ENCODE assay signal across 8 cellular contexts in the genomic region with DNA sequence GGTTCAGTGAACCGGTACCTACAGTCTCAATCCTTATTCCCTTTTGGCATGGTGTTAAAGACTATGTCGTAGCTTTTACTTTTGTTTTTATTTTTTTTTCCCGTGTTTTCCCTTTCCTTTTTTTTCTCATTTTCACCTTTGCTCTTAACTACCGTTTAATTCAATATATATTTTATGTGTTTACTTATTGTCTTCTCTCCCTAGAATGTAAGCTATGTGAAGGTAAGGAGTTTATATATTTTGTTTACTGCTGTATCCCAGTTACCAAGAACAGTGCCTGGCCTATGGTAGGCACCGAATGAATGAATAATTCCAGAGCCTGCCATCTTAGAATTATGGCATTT. TPM values are rescaled to one million over a fixed set of nuclear protein-coding genes. Genes with fewer than 3 reads are reported as not detected.
DNase-seq lines count a peak whose midpoint lies in the region; ATAC-seq, FAIRE-seq and TF ChIP-seq lines count a peak whose summit lies in the region.

No MANE protein-coding gene starts in this region.

- peaks cover 4% of the 10 kb centered on the region for H3K36me3 ChIP-seq in skeletal muscle satellite cell (ENCODE audit: insufficient read depth, low read length)

- peaks cover 43% of the 10 kb centered on the region for H3K36me3 Mint-ChIP-seq in T-helper 2 cell treated with Interferon-gamma antibody and Interleukin-4, amounts not matched to agents 5 μg/mL and 100 μg/mL, for 36 hours (ENCODE audit: low read depth)

- no peaks in the 10 kb centered on the region for H3K27me3 Mint-ChIP-seq in T-helper 2 cell treated with Interferon-gamma antibody and Interleukin-4, amounts not matched to agents 5 μg/mL and 100 μg/mL, for 36 hours (ENCODE audit: low read depth)

- H3K4me1 Mint-ChIP-seq in T-helper 2 cell treated with Interferon-gamma antibody and Interleukin-4, amounts not matched to agents 5 μg/mL and 100 μg/mL, for 36 hours (ENCODE audit: low read depth), result peaks cover 54% of the 10 kb centered on the region

- H3K4me3 ChIP-seq in fibroblast of the aortic adventitia (ENCODE audit: low read depth, low read length), result peak overlapping the region; percentile 65
- peak overlapping the region; percentile 71 for H3K4me3 ChIP-seq in skeletal muscle satellite cell (ENCODE audit: low read length)

- no peak for TF ChIP-seq CTCF in fibroblast of the aortic adventitia (IDR thresholded peaks at IDR 0.05; ENCODE audit: insufficient read depth, low read length)

- peaks cover 48% of the 10 kb centered on the region for H3K4me1 ChIP-seq in skeletal muscle satellite cell (ENCODE audit: control insufficient read depth, insufficient read depth, low read length)

- H3K27ac Mint-ChIP-seq in T-helper 2 cell treated with Interferon-gamma antibody and Interleukin-4, amounts not matched to agents 5 μg/mL and 100 μg/mL, for 36 hours, result peak overlapping the region; percentile 91

- H3K9ac ChIP-seq in skeletal muscle satellite cell (ENCODE audit: low read depth, low read length), result peak overlapping the region; percentile 90

- ATAC-seq in GM21367 (IDR thresholded peaks at IDR 0.05; ENCODE audit: unreplicated experiment), result peak; percentile 14

- no peak for DNase-seq in T-helper 2 cell treated with Interferon-gamma antibody and Interleukin-4, amounts not matched to agents 5 μg/mL and 100 μg/mL, for 36 hours (ENCODE audit: low spot score)
- DNase-seq in fibroblast of the aortic adventitia (ENCODE audit: low read depth) (no peak), A172 (ENCODE audit: low spot score) (no peak), GOT3 (lab: John Stamatoyannopoulos, UW) (no peak), GM12891 (ENCODE audit: insufficient read length, low spot score) (no peak), NCI-H2107 treated with DMSO at 0.1 percent for 48 hours (lab: John Stamatoyannopoulos, UW; ENCODE audit: unreplicated experiment) (no peak)

- H3K9me3 ChIP-seq in skeletal muscle satellite cell (replicated peaks; ENCODE audit: low read length), result no peaks in the 10 kb centered on the region

- H3K27me3 ChIP-seq in skeletal muscle satellite cell (ENCODE audit: control insufficient read depth, insufficient read depth, low read length), result no peaks in the 10 kb centered on the region

- H3K4me3 Mint-ChIP-seq in T-helper 2 cell treated with Interferon-gamma antibody and Interleukin-4, amounts not matched to agents 5 μg/mL and 100 μg/mL, for 36 hours, result peak overlapping the region; percentile 91

- no peaks in the 10 kb centered on the region for H3K9me3 Mint-ChIP-seq in T-helper 2 cell treated with Interferon-gamma antibody and Interleukin-4, amounts not matched to agents 5 μg/mL and 100 μg/mL, for 36 hours

- no peak for TF ChIP-seq POLR2A in GM12891 (IDR thresholded peaks at IDR 0.05; ENCODE audit: low read depth, low read length)

- no peak for FAIRE-seq in GM12891 (lab: Jason Lieb, UNC)

- peak overlapping the region; percentile 79 for H3K4me2 ChIP-seq in skeletal muscle satellite cell (ENCODE audit: low read length)

TF ChIP-seq in GM12891, 5 proteins besides CTCF, POLR2A, EP300 and RAD21:
- TF ChIP-seq POLR2AphosphoS5 (IDR thresholded peaks at IDR 0.05; ENCODE audit: low read depth, low read length), result no peak
- TF ChIP-seq TAF1 (IDR thresholded peaks at IDR 0.05; ENCODE audit: low read depth, low read length), result no peak
- TF ChIP-seq POU2F2 (IDR thresholded peaks at IDR 0.05; ENCODE audit: low read depth, low read length), result no peak
- TF ChIP-seq SPI1 (IDR thresholded peaks at IDR 0.05; ENCODE audit: low read depth, low read length), result no peak
- TF ChIP-seq PAX5 (IDR thresholded peaks at IDR 0.05; ENCODE audit: insufficient read depth, low read length, severe bottlenecking), result no peak

RNA-seq across cellular contexts. Expression of gene MLH3, which starts 0.3 kb away (rescaled TPM):
- 27.2 and 32.5 TPM in 2 replicates for total RNA-seq in fibroblast of the aortic adventitia (ENCODE audit: low replicate concordance)
- total RNA-seq in skeletal muscle satellite cell (2012; rRNA removed), result 20.3 and 27.6 TPM in 2 replicates
- 4.9 and 7.7 TPM in 2 replicates for total RNA-seq in A172 (2014; rRNA removed; shearing (Covaris generic))
- 11.2 TPM for polyA plus RNA-seq in GM12891 (2012; ENCODE audit: low read depth, missing spikeins)

RNA-seq across cellular contexts. Expression of gene ACYP1, which starts 12.3 kb away (rescaled TPM):
- total RNA-seq in fibroblast of the aortic adventitia (ENCODE audit: low replicate concordance), result 18.3 TPM in 1 of 2 replicates, not detected in the other
- 5.3 and 5.9 TPM in 2 replicates for total RNA-seq in skeletal muscle satellite cell (2012; rRNA removed)
- 28.9 and 31.3 TPM in 2 replicates for total RNA-seq in A172 (2014; rRNA removed; shearing (Covaris generic))
- 20.7 TPM for polyA plus RNA-seq in GM12891 (2012; ENCODE audit: low read depth, missing spikeins)

RNA-seq across cellular contexts. Expression of gene ZC2HC1C, which starts 17.9 kb away (rescaled TPM):
- 0.90 and 1.6 TPM in 2 replicates for total RNA-seq in fibroblast of the aortic adventitia (ENCODE audit: low replicate concordance)
- total RNA-seq in skeletal muscle satellite cell (2012; rRNA removed), result 0.51 and 0.87 TPM in 2 replicates
- 1.7 and 2.0 TPM in 2 replicates for total RNA-seq in A172 (2014; rRNA removed; shearing (Covaris generic))
- polyA plus RNA-seq in GM12891 (2012; ENCODE audit: low read depth, missing spikeins), result 0.59 TPM

RNA-seq across cellular contexts. Expression of gene EIF2B2, which starts 48.8 kb away (rescaled TPM):
- total RNA-seq in fibroblast of the aortic adventitia (ENCODE audit: low replicate concordance), result 16.4 and 34.2 TPM in 2 replicates
- total RNA-seq in skeletal muscle satellite cell (2012; rRNA removed), result 27.5 and 49.2 TPM in 2 replicates
- total RNA-seq in A172 (2014; rRNA removed; shearing (Covaris generic)), result 43.5 and 63.3 TPM in 2 replicates
- polyA plus RNA-seq in GM12891 (2012; ENCODE audit: low read depth, missing spikeins), result 49.2 TPM
